ENCODE assay signal across 17 cellular contexts in the genomic region with DNA sequence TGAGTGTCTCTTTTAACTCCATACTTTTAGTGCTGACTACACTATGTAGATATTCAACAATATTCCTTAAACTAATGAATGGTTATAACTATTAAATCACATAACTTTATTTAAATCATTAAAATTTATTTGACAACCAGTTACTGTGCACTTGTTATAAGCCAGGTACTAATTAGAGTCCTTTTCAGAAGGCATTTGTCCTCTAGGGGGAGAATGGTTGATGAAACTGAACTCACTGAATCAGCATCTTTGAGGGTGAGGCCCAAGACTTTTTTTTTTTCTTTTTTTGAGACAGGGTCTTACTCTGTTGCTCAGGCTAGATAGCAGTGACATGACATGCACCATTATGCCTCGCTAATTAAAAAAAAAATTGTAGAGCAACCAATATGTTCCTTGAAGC.
DNase-seq lines count a peak whose midpoint lies in the region; ATAC-seq, FAIRE-seq and TF ChIP-seq lines count a peak whose summit lies in the region.
"Had no signal": no experiment of that assay in that cellular context is flagged by ENCODE, and none has a peak within 500 bp of the region (broad histone marks: within the 10 kb centered on the region; RNA-seq: fewer than 3 reads in every experiment).

No MANE protein-coding gene starts in this region.

- no peaks in the 10 kb centered on the region for H3K27me3 Mint-ChIP-seq in T-helper 2 cell treated with Interferon-gamma antibody and Interleukin-4, amounts not matched to agents 5 μg/mL and 100 μg/mL, for 36 hours (ENCODE audit: low read depth)

- H4K20me1 ChIP-seq in HCT116 (ENCODE audit: insufficient read depth): no peaks in the 10 kb centered on the region

- CTCF ChIA-PET in BJ (lab: Yijun Ruan, JAX) (interaction anchor here (3.1 kb wide), 1 partner anchor 15 kb away, joined by 18 read pairs; no protein-coding TSS in a partner anchor), HCT116 (lab: Charles Lee) (no interaction called here)

- TF ChIP-seq POLR2A in HCT116 (IDR thresholded peaks at IDR 0.05; ENCODE audit: borderline replicate concordance, extremely low read depth, insufficient read depth, insufficient read length): no peak

- no peaks in the 10 kb centered on the region for H3K36me3 Mint-ChIP-seq in T-helper 2 cell treated with Interferon-gamma antibody and Interleukin-4, amounts not matched to agents 5 μg/mL and 100 μg/mL, for 36 hours (ENCODE audit: low read depth)

- intact Hi-C loops in HCT116 (cut with micrococcal nuclease): no loop called here

- no TSS peak for BruUV-seq in HCT116 (replicated peaks; lab: Mats Ljungman, UMichigan)

- H3K4me2 ChIP-seq in HCT116 (ENCODE audit: low read length): no peak overlapping the region

- H3K27me3 ChIP-seq in BJ (ENCODE audit: control insufficient read depth, insufficient read depth, low read length) (no peaks in the 10 kb centered on the region), HCT116 (ENCODE audit: insufficient read depth, low read length) (0 out of 2 replicates have a peak, but pooled peaks cover 11% of the 10 kb centered on the region), RWPE2 (ENCODE audit: insufficient read depth, poor library complexity, severe bottlenecking) (no peaks in the 10 kb centered on the region), foreskin keratinocyte (no peaks in the 10 kb centered on the region)
- H3K27me3 ChIP-seq: heart right ventricle, stomach had no signal

- H2AFZ ChIP-seq in HCT116 (ENCODE audit: low read depth, low read length, poor library complexity, severe bottlenecking): no peak overlapping the region

- H3K9me3 ChIP-seq in HCT116 (ENCODE audit: control insufficient read depth in 1 of 2, insufficient read depth in 1 of 2, low read depth in 1 of 2, low read length in 2 of 2) (no peaks in the 10 kb centered on the region), RWPE2 (ENCODE audit: severe bottlenecking) (no peaks in the 10 kb centered on the region)
- H3K9me3 ChIP-seq: heart right ventricle, stomach had no signal

- no peaks in the 10 kb centered on the region for H3K9me2 ChIP-seq in HCT116 (ENCODE audit: insufficient read depth)

- no peaks in the 10 kb centered on the region for H3K9me3 Mint-ChIP-seq in T-helper 2 cell treated with Interferon-gamma antibody and Interleukin-4, amounts not matched to agents 5 μg/mL and 100 μg/mL, for 36 hours
- H3K9me3 Mint-ChIP-seq: activated CD4-positive, alpha-beta memory T cell treated with anti-CD3 and anti-CD28 coated beads, Interleukin-2, amount 10 ng/mL, durations not matched to agents 7 days and 5 days; nephron had no signal

- no peaks in the 10 kb centered on the region for H3K79me2 ChIP-seq in HCT116 (ENCODE audit: insufficient read depth, low read length)

- DNase-seq in BJ (ENCODE audit: low read depth) (no peak), HCT116 (ENCODE audit: low read depth, low spot score) (no peak), RWPE2 (ENCODE audit: low spot score) (no peak), foreskin keratinocyte (no peak), urothelium cell line (ENCODE audit: low spot score) (no peak), retina (no peak)
- no peak for DNase-seq in T-helper 2 cell treated with Interferon-gamma antibody and Interleukin-4, amounts not matched to agents 5 μg/mL and 100 μg/mL, for 36 hours (ENCODE audit: low spot score)
- DNase-seq: activated CD4-positive, alpha-beta memory T cell treated with anti-CD3 and anti-CD28 coated beads, Interleukin-2, amount 10 ng/mL, durations not matched to agents 7 days and 5 days; activated effector memory CD4-positive, alpha-beta T cell treated with Interleukin-2 at 50 U/mL for 16 hours; C1 segment of cervical spinal cord; EL; heart right ventricle; NCI-H2107; stomach had no signal

- ATAC-seq in HCT116: peak; percentile 57; the same call in 1 of the 2 replicates
- no peak for ATAC-seq in RWPE2 (ENCODE audit: low read depth)
- ATAC-seq in foreskin keratinocyte: no peak
- no peak for ATAC-seq in HG03571 (IDR thresholded peaks at IDR 0.05; ENCODE audit: unreplicated experiment)
- ATAC-seq: heart right ventricle had no signal

- RAD21 ChIA-PET in HCT116 (lab: Charles Lee; ENCODE audit: low non-redundant PET in 1 of 2, low total read pairs in 2 of 2, uncharacterized antibody in 2 of 2, unreplicated experiment in 2 of 2): no interaction called here

- peak; percentile 33; the same call in 1 of the 2 replicates for TF ChIP-seq CTCF in BJ (IDR thresholded peaks at IDR 0.05; ENCODE audit: insufficient read depth, low read depth, low read length)
- TF ChIP-seq CTCF in HCT116 (IDR thresholded peaks at IDR 0.05 in 2 of 3, conservative IDR thresholded peaks at IDR 0.05 in 1 of 3; ENCODE audit: borderline replicate concordance in 1 of 3, insufficient read depth in 1 of 3, low read depth in 2 of 3, low read length in 2 of 3): peak in 2 of 3 experiments; percentile 32 to 36; a peak in 4 of 6 replicates
- peak; percentile 17 for TF ChIP-seq CTCF in RWPE2 (IDR thresholded peaks at IDR 0.05; ENCODE audit: poor library complexity, severe bottlenecking)
- peak; percentile 34 for TF ChIP-seq CTCF in foreskin keratinocyte (conservative IDR thresholded peaks at IDR 0.05)

- POLR2A ChIA-PET in BJ (lab: Charles Lee) (no interaction called here), HCT116 (lab: Charles Lee) (no interaction called here)

- H3K4me3 Mint-ChIP-seq in T-helper 2 cell treated with Interferon-gamma antibody and Interleukin-4, amounts not matched to agents 5 μg/mL and 100 μg/mL, for 36 hours: no peak overlapping the region
- H3K4me3 Mint-ChIP-seq: activated CD4-positive, alpha-beta memory T cell treated with anti-CD3 and anti-CD28 coated beads, Interleukin-2, amount 10 ng/mL, durations not matched to agents 7 days and 5 days; nephron had no signal

- H3K27ac Mint-ChIP-seq in T-helper 2 cell treated with Interferon-gamma antibody and Interleukin-4, amounts not matched to agents 5 μg/mL and 100 μg/mL, for 36 hours: no peak overlapping the region
- H3K27ac Mint-ChIP-seq: activated CD4-positive, alpha-beta memory T cell treated with anti-CD3 and anti-CD28 coated beads, Interleukin-2, amount 10 ng/mL, durations not matched to agents 7 days and 5 days; nephron had no signal

- H3K4me3 ChIP-seq in BJ (ENCODE audit: low read depth, low read length): no peak overlapping the region
- no peak overlapping the region for H3K4me3 ChIP-seq in HCT116 (replicated peaks in 1 of 2; ENCODE audit: low read depth in 1 of 2, low read length in 2 of 2)
- H3K4me3 ChIP-seq in RWPE2 (ENCODE audit: severe bottlenecking): no peak overlapping the region
- H3K4me3 ChIP-seq: heart right ventricle, stomach had no signal

- no peak overlapping the region for H3K9ac ChIP-seq in HCT116 (ENCODE audit: low read length)

- H3K36me3 ChIP-seq in BJ (ENCODE audit: control insufficient read depth, insufficient read depth, low read length): no peaks in the 10 kb centered on the region
- H3K36me3 ChIP-seq in HCT116 (ENCODE audit: control insufficient read depth in 1 of 2, insufficient read depth in 2 of 2, low read length in 2 of 2): no peaks in the 10 kb centered on the region
- no peaks in the 10 kb centered on the region for H3K36me3 ChIP-seq in RWPE2 (ENCODE audit: low read depth)
- H3K36me3 ChIP-seq: heart right ventricle, stomach had no signal

- H3K4me1 ChIP-seq in HCT116 (ENCODE audit: control insufficient read depth in 1 of 2, insufficient read depth in 2 of 2, low read length in 2 of 2) (no peaks in the 10 kb centered on the region), RWPE2 (ENCODE audit: insufficient read depth, poor library complexity, severe bottlenecking) (no peaks in the 10 kb centered on the region), foreskin keratinocyte (no peaks in the 10 kb centered on the region)
- H3K4me1 ChIP-seq: heart right ventricle, stomach had no signal

- FAIRE-seq in urothelium cell line (lab: Jason Lieb, UNC): no peak
- FAIRE-seq: RCC 7860 had no signal

- TF ChIP-seq RAD21 in HCT116 (IDR thresholded peaks at IDR 0.05; ENCODE audit: low read depth): no peak

- H3K4me1 Mint-ChIP-seq in T-helper 2 cell treated with Interferon-gamma antibody and Interleukin-4, amounts not matched to agents 5 μg/mL and 100 μg/mL, for 36 hours (ENCODE audit: low read depth): no peaks in the 10 kb centered on the region
- H3K4me1 Mint-ChIP-seq: activated CD4-positive, alpha-beta memory T cell treated with anti-CD3 and anti-CD28 coated beads, Interleukin-2, amount 10 ng/mL, durations not matched to agents 7 days and 5 days; nephron had no signal

- H3K27ac ChIP-seq in HCT116 (ENCODE audit: low read depth, low read length): no peak overlapping the region
- H3K27ac ChIP-seq in RWPE2 (ENCODE audit: poor library complexity, severe bottlenecking): no peak overlapping the region
- no peak overlapping the region for H3K27ac ChIP-seq in foreskin keratinocyte
- H3K27ac ChIP-seq: heart right ventricle, stomach had no signal

TF ChIP-seq in HCT116, 20 proteins besides CTCF, POLR2A, EP300 and RAD21:
- TF ChIP-seq TCF7L2 (IDR thresholded peaks at IDR 0.05; ENCODE audit: borderline replicate concordance, extremely low read depth, insufficient read depth, insufficient read length) (no peak), POLR2AphosphoS5 (IDR thresholded peaks at IDR 0.05; ENCODE audit: low read depth, low read length) (no peak)
- TF ChIP-seq, protein P1, sequence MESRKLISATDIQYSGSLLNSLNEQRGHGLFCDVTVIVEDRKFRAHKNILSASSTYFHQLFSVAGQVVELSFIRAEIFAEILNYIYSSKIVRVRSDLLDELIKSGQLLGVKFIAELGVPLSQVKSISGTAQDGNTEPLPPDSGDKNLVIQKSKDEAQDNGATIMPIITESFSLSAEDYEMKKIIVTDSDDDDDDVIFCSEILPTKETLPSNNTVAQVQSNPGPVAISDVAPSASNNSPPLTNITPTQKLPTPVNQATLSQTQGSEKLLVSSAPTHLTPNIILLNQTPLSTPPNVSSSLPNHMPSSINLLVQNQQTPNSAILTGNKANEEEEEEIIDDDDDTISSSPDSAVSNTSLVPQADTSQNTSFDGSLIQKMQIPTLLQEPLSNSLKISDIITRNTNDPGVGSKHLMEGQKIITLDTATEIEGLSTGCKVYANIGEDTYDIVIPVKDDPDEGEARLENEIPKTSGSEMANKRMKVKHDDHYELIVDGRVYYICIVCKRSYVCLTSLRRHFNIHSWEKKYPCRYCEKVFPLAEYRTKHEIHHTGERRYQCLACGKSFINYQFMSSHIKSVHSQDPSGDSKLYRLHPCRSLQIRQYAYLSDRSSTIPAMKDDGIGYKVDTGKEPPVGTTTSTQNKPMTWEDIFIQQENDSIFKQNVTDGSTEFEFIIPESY (IDR thresholded peaks at IDR 0.05; ENCODE audit: extremely low read depth, insufficient replicate concordance, low read length): no peak
